ENCODE assay signal across 13 cellular contexts in the genomic region with DNA sequence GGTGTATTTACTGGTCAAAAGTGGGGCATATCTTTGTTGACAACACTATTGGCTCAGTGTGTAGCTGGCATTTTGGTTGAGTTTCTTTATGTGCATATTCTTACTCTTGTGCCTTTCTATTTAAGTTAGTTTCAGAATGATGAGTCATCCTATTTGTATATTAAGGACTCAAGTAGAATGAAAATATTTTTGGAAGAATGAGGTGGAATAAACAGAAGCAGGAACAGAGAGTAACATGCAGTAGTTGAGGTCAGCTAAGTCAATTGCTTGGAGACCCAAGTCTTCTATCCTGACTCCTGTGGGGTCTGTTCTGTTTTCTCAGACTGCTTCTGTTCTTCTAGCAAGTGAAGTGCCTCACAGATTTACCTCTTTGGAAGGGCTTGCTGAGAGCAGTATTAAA.
A peak's percentile ranks its signal among the peaks of the same experiment; 100 is the strongest.
DNase-seq lines count a peak whose midpoint lies in the region; ATAC-seq and TF ChIP-seq lines count a peak whose summit lies in the region.
"Had no signal": no experiment of that assay in that cellular context is flagged by ENCODE, and none has a peak within 500 bp of the region (broad histone marks: within the 10 kb centered on the region; RNA-seq: fewer than 3 reads in every experiment).

No MANE protein-coding gene starts in this region.

- H3K4me1 ChIP-seq in upper lobe of right lung (no peaks in the 10 kb centered on the region), tibial artery (no peaks in the 10 kb centered on the region)
- H3K4me1 ChIP-seq: parathyroid adenoma had no signal

- DNase-seq in EH (ENCODE audit: low read depth) (peak; percentile 39), RPMI8226 (peak; percentile 8), upper lobe of right lung (no peak), tibial artery (no peak), SW 1271 (lab: John Stamatoyannopoulos, UW) (no peak)
- DNase-seq in central memory CD4-positive, alpha-beta T cell, result no peak
- DNase-seq: DMS79 treated with DMSO at 0.1 percent for 48 hours; NCI-H446 treated with DMSO at 0.1 percent for 48 hours; stimulated activated CD4-positive, alpha-beta T cell treated with anti-CD3 and anti-CD28 coated beads, Interleukin-2, amount 100 ng/mL, for 24 hours; stimulated activated naive CD8-positive, alpha-beta T cell treated with anti-CD3 and anti-CD28 coated beads, Interleukin-15, amount 100 ng/mL, for 72 hours had no signal

- ATAC-seq in GM19452 (IDR thresholded peaks at IDR 0.05; ENCODE audit: unreplicated experiment) (peak; percentile 53), HG02885 (IDR thresholded peaks at IDR 0.05; ENCODE audit: poor library complexity, unreplicated experiment) (peak; percentile 73), upper lobe of right lung (no peak)
- ATAC-seq: stimulated activated naive CD8-positive, alpha-beta T cell treated with anti-CD3 and anti-CD28 coated beads, Interleukin-15, amount 100 ng/mL, for 72 hours had no signal

- H3K27me3 ChIP-seq in upper lobe of right lung (no peaks in the 10 kb centered on the region), tibial artery (peaks cover 0 to 1% of the 10 kb centered on the region in 2 donors)

- H3K9me3 ChIP-seq in upper lobe of right lung (no peaks in the 10 kb centered on the region), tibial artery (no peaks in the 10 kb centered on the region)

- H3K27ac ChIP-seq in upper lobe of right lung, result no peak overlapping the region
- H3K27ac ChIP-seq in tibial artery, result no peak overlapping the region
- H3K27ac ChIP-seq: parathyroid adenoma had no signal

- intact Hi-C loops in upper lobe of right lung (cut with DNase I), result no loop called here
- intact Hi-C loops in tibial artery (cut with DNase I; ENCODE audit: low total_unique reads), result no loop called here

- TF ChIP-seq CTCF in upper lobe of right lung (IDR thresholded peaks at IDR 0.05) (no peak), tibial artery (IDR thresholded peaks at IDR 0.05) (no peak)

- H3K36me3 ChIP-seq in upper lobe of right lung, result no peaks in the 10 kb centered on the region
- no peaks in the 10 kb centered on the region for H3K36me3 ChIP-seq in tibial artery

- H3K4me3 ChIP-seq in upper lobe of right lung, result no peak overlapping the region
- H3K4me3 ChIP-seq in tibial artery, result no peak overlapping the region

Comparison
In these comparisons a context has a peak if more than half of its experiments do, and no peak if none do; other contexts are left out.
1. DNase-seq: peak in EH (single experiment) and RPMI8226 (single experiment); none in upper lobe of right lung (single experiment), central memory CD4-positive, alpha-beta T cell (single experiment), tibial artery (0 of 2) and SW 1271 (0 of 2).